16 cellular contexts compared by ENCODE assay signal in the genomic region with DNA sequence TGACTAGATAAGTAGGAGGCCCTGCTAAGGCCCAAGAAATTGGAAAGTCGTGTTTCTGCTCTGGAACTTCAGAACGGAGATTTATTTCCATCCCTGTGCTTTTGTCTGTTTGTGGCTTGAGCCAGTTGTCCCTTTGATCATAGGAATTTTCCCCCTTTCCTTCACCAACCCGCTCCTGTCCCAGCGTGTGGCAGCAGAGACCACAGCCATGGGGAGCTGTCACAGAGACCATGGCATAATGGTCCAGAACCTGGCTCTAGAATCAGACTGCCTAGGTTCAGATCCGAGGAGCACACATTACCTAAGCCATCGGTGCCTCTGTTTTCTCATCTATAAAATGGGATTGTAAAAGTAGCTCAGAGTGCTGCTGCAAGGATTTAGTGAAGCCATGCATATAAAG.
DNase-seq lines count a peak whose midpoint lies in the region; ATAC-seq and TF ChIP-seq lines count a peak whose summit lies in the region.
"Had no signal": no experiment of that assay in that cellular context is flagged by ENCODE, and none has a peak within 500 bp of the region (broad histone marks: within the 10 kb centered on the region; RNA-seq: fewer than 3 reads in every experiment).

No MANE protein-coding gene starts in this region.

- intact Hi-C loops in HCT116 (cut with micrococcal nuclease) (no loop called here), Panc1 (cut with micrococcal nuclease; ENCODE audit: unreplicated experiment) (no loop called here)

- H3K36me3 ChIP-seq in SK-N-SH (replicated peaks in 1 of 2; ENCODE audit: control insufficient read depth in 1 of 2, insufficient read depth in 2 of 2, low read length in 1 of 2) (no peaks in the 10 kb centered on the region), HCT116 (ENCODE audit: control insufficient read depth in 1 of 2, insufficient read depth in 2 of 2, low read length in 2 of 2) (no peaks in the 10 kb centered on the region), Panc1 (ENCODE audit: control insufficient read depth, insufficient read depth, low read length) (no peaks in the 10 kb centered on the region), endodermal cell (ENCODE audit: control insufficient read depth, insufficient read depth, low read length) (no peaks in the 10 kb centered on the region)
- H3K36me3 ChIP-seq: BE2C, HAP-1 had no signal

- H3K36me3 Mint-ChIP-seq in endodermal cell (ENCODE audit: low read depth), result no peaks in the 10 kb centered on the region
- H3K36me3 Mint-ChIP-seq: CD4-positive, CD25-positive, alpha-beta regulatory T cell; CD8-positive, alpha-beta memory T cell had no signal

- H3K9me3 ChIP-seq in SK-N-SH (no peaks in the 10 kb centered on the region), HCT116 (ENCODE audit: control insufficient read depth in 1 of 2, insufficient read depth in 1 of 2, low read depth in 1 of 2, low read length in 2 of 2) (no peaks in the 10 kb centered on the region), Panc1 (ENCODE audit: control insufficient read depth, insufficient read depth, low read depth, low read length) (no peaks in the 10 kb centered on the region), endodermal cell (ENCODE audit: control insufficient read depth, low read length) (no peaks in the 10 kb centered on the region)
- H3K9me3 ChIP-seq: BE2C, HAP-1 had no signal

- no peak overlapping the region for H3K9ac ChIP-seq in SK-N-SH
- H3K9ac ChIP-seq in HCT116 (ENCODE audit: low read length), result no peak overlapping the region
- no peak overlapping the region for H3K9ac ChIP-seq in endodermal cell (ENCODE audit: extremely low read depth, low read length, poor library complexity, severe bottlenecking)

- BruUV-seq in HCT116 (replicated peaks; lab: Mats Ljungman, UMichigan), result no TSS peak
- no TSS peak for BruUV-seq in Panc1 (replicated peaks; lab: Mats Ljungman, UMichigan)

- H2AFZ ChIP-seq in SK-N-SH (ENCODE audit: low read depth), result no peak overlapping the region
- H2AFZ ChIP-seq in HCT116 (ENCODE audit: low read depth, low read length, poor library complexity, severe bottlenecking), result no peak overlapping the region

- peaks cover 5% of the 10 kb centered on the region for H3K27me3 Mint-ChIP-seq in endodermal cell (ENCODE audit: insufficient read depth)

- no peak overlapping the region for H3K27ac Mint-ChIP-seq in endodermal cell
- H3K27ac Mint-ChIP-seq: CD4-positive, CD25-positive, alpha-beta regulatory T cell; CD8-positive, alpha-beta memory T cell had no signal

- no peak overlapping the region for H3K4me2 ChIP-seq in SK-N-SH
- no peak overlapping the region for H3K4me2 ChIP-seq in HCT116 (ENCODE audit: low read length)

- H3K27me3 ChIP-seq in SK-N-SH (ENCODE audit: insufficient read depth) (no peaks in the 10 kb centered on the region), HCT116 (ENCODE audit: insufficient read depth, low read length) (no peaks in the 10 kb centered on the region), Panc1 (ENCODE audit: control insufficient read depth, insufficient read depth, low read length) (no peaks in the 10 kb centered on the region), endodermal cell (ENCODE audit: control insufficient read depth, insufficient read depth, low read length, poor library complexity, severe bottlenecking) (no peaks in the 10 kb centered on the region)
- H3K27me3 ChIP-seq: BE2C had no signal

- WGBS in SK-N-SH (ENCODE audit: low lambda C conversion rate), result 62% methylated on average over 6 of the region's 6 CpGs
- 86 to 92% methylated on average over 4 to 6 of the region's 6 CpGs for WGBS in endodermal cell (ENCODE audit: insufficient coverage in 1 of 2, insufficient read length in 1 of 2), 2 experiments

- TF ChIP-seq CTCF in SK-N-SH (IDR thresholded peaks at IDR 0.05), result no peak
- TF ChIP-seq CTCF in HCT116 (IDR thresholded peaks at IDR 0.05 in 2 of 3, conservative IDR thresholded peaks at IDR 0.05 in 1 of 3; ENCODE audit: borderline replicate concordance in 1 of 3, insufficient read depth in 1 of 3, low read depth in 2 of 3, low read length in 2 of 3), result no peak
- TF ChIP-seq CTCF in Panc1 (IDR thresholded peaks at IDR 0.05), result peak; percentile 38
- peak; percentile 31 for TF ChIP-seq CTCF in endodermal cell (conservative IDR thresholded peaks at IDR 0.05)

- POLR2A ChIA-PET in SK-N-SH (lab: Yijun Ruan, JAX), result no interaction called here
- POLR2A ChIA-PET in HCT116 (lab: Charles Lee), result no interaction called here
- POLR2A ChIA-PET in Panc1 (lab: Charles Lee), result no interaction called here

- ATAC-seq in SK-N-SH treated with all-trans-retinoic acid at 6 μM for 48 hours, result no peak
- ATAC-seq in HCT116, result no peak
- ATAC-seq in Panc1, result no peak

- H4K20me1 ChIP-seq in SK-N-SH (ENCODE audit: insufficient read depth), result no peaks in the 10 kb centered on the region
- no peaks in the 10 kb centered on the region for H4K20me1 ChIP-seq in HCT116 (ENCODE audit: insufficient read depth)

- TF ChIP-seq RAD21 in SK-N-SH (IDR thresholded peaks at IDR 0.05; ENCODE audit: low read length) (peak; percentile 41), HCT116 (IDR thresholded peaks at IDR 0.05; ENCODE audit: low read depth) (peak; percentile 25; the same call in 1 of the 2 replicates)

- H3K4me3 ChIP-seq in SK-N-SH (ENCODE audit: low read depth in 2 of 2, low read length in 1 of 2) (no peak overlapping the region), HCT116 (replicated peaks in 1 of 2; ENCODE audit: low read depth in 1 of 2, low read length in 2 of 2) (no peak overlapping the region), Panc1 (ENCODE audit: low read depth in 2 of 2, low read length in 2 of 2) (no peak overlapping the region), endodermal cell (ENCODE audit: low read length) (no peak overlapping the region)
- H3K4me3 ChIP-seq: HAP-1 had no signal

- H3K9me3 Mint-ChIP-seq in endodermal cell, result no peaks in the 10 kb centered on the region
- H3K9me3 Mint-ChIP-seq: CD8-positive, alpha-beta memory T cell had no signal

- DNase-seq in SK-N-SH, result no peak
- no peak for DNase-seq in HCT116 (ENCODE audit: low read depth, low spot score)
- DNase-seq in Panc1 (ENCODE audit: low read depth, low spot score), result no peak
- no peak for DNase-seq in endodermal cell
- DNase-seq in cerebellum (ENCODE audit: low spot score), result no peak
- no peak for DNase-seq in medulla oblongata (ENCODE audit: extremely low spot score)
- DNase-seq: ACHN; BE2C; C1 segment of cervical spinal cord; CD4-positive, CD25-positive, alpha-beta regulatory T cell; CD8-positive, alpha-beta memory T cell; COR-L47; DMS79 treated with DMSO at 0.1 percent for 48 hours; GF-D8 had no signal

- no peak overlapping the region for H3K4me3 Mint-ChIP-seq in endodermal cell
- H3K4me3 Mint-ChIP-seq: CD4-positive, CD25-positive, alpha-beta regulatory T cell; CD8-positive, alpha-beta memory T cell had no signal

- no peak for TF ChIP-seq EP300 in SK-N-SH (IDR thresholded peaks at IDR 0.05; ENCODE audit: borderline replicate concordance in 1 of 2, low read depth in 1 of 2, low read length in 1 of 2)

- CTCF ChIA-PET in SK-N-SH (lab: Yijun Ruan, JAX), result interaction anchor here (1.1 to 2.0 kb wide), 3 partner anchors 10 to 294 kb away, joined by 4 to 6 read pairs (median 6); no protein-coding TSS in a partner anchor
- CTCF ChIA-PET in HCT116 (lab: Charles Lee), result no interaction called here
- CTCF ChIA-PET in Panc1 (lab: Charles Lee), result no interaction called here

- no peaks in the 10 kb centered on the region for H3F3A ChIP-seq in SK-N-SH (replicated peaks; ENCODE audit: insufficient read depth)

- in situ Hi-C loops in Panc1 (cut with HindIII; ENCODE audit: low pct_unique_long_range_greater_than_20kb, low sequenced_read_pairs), result no loop called here

- H3K27ac ChIP-seq in SK-N-SH (ENCODE audit: low read depth in 2 of 2, low read length in 1 of 2) (no peak overlapping the region), HCT116 (ENCODE audit: low read depth, low read length) (no peak overlapping the region), Panc1 (ENCODE audit: low read length) (no peak overlapping the region), endodermal cell (ENCODE audit: low read depth, low read length) (no peak overlapping the region)

- H3K4me1 Mint-ChIP-seq in endodermal cell, result no peaks in the 10 kb centered on the region
- H3K4me1 Mint-ChIP-seq: CD4-positive, CD25-positive, alpha-beta regulatory T cell; CD8-positive, alpha-beta memory T cell had no signal

- H3K4me1 ChIP-seq in SK-N-SH (ENCODE audit: control insufficient read depth in 1 of 2, insufficient read depth in 2 of 2, low read depth in 1 of 2, low read length in 1 of 2) (peaks cover 0 to 2% of the 10 kb centered on the region in 2 experiments; a peak in 1 of 4 replicates), HCT116 (ENCODE audit: control insufficient read depth in 1 of 2, insufficient read depth in 2 of 2, low read length in 2 of 2) (no peaks in the 10 kb centered on the region), Panc1 (ENCODE audit: control insufficient read depth, insufficient read depth, low read length) (no peaks in the 10 kb centered on the region), endodermal cell (ENCODE audit: control insufficient read depth, insufficient read depth, low read length) (no peaks in the 10 kb centered on the region)
- H3K4me1 ChIP-seq: BE2C, HAP-1 had no signal

- no peak for TF ChIP-seq POLR2A in HCT116 (IDR thresholded peaks at IDR 0.05; ENCODE audit: borderline replicate concordance, extremely low read depth, insufficient read depth, insufficient read length)

- H3K79me2 ChIP-seq in SK-N-SH (ENCODE audit: insufficient read depth), result no peaks in the 10 kb centered on the region
- no peaks in the 10 kb centered on the region for H3K79me2 ChIP-seq in HCT116 (ENCODE audit: insufficient read depth, low read length)

- RAD21 ChIA-PET in HCT116 (lab: Charles Lee; ENCODE audit: low non-redundant PET in 1 of 2, low total read pairs in 2 of 2, uncharacterized antibody in 2 of 2, unreplicated experiment in 2 of 2), result no interaction called here

- H3K9me2 ChIP-seq in SK-N-SH, result no peaks in the 10 kb centered on the region
- no peaks in the 10 kb centered on the region for H3K9me2 ChIP-seq in HCT116 (ENCODE audit: insufficient read depth)

TF ChIP-seq in SK-N-SH, 30 proteins besides CTCF, POLR2A, EP300 and RAD21 (continues in another document):
- TF ChIP-seq TCF12 (IDR thresholded peaks at IDR 0.05), result no peak

TF ChIP-seq in SK-N-SH treated with all-trans-retinoic acid at 6 μM for 48 hours, 23 proteins besides CTCF, POLR2A, EP300 and RAD21 (continues in another document):
- TF ChIP-seq ZFP30 (CRISPR knock-in tag; IDR thresholded peaks at IDR 0.05), result no peak
- no peak for TF ChIP-seq ZFP3 (CRISPR knock-in tag; IDR thresholded peaks at IDR 0.05)
- TF ChIP-seq ZNF70 (CRISPR knock-in tag; IDR thresholded peaks at IDR 0.05), result no peak
- no peak for TF ChIP-seq SNAI2 (CRISPR knock-in tag; IDR thresholded peaks at IDR 0.05)
- TF ChIP-seq TCF4 (CRISPR knock-in tag; IDR thresholded peaks at IDR 0.05; ENCODE audit: borderline replicate concordance), result no peak

TF ChIP-seq in HCT116, 20 proteins besides CTCF, POLR2A, EP300 and RAD21:
- no peak for TF ChIP-seq EZH2 (IDR thresholded peaks at IDR 0.05)

Comparison
In these comparisons a context has a peak if more than half of its experiments do, and no peak if none do; other contexts are left out.
1. CTCF ChIP-seq: peak in Panc1 (single experiment) and endodermal cell (single experiment); none in SK-N-SH (single experiment) and HCT116 (0 of 3).